27 cellular contexts compared by ENCODE assay signal in genomic region chr16:88462396-88462795, GRCh38. TPM values are rescaled to one million over a fixed set of nuclear protein-coding genes. Genes with fewer than 3 reads are reported as not detected.
DNase-seq lines count a peak whose midpoint lies in the region; ATAC-seq and TF ChIP-seq lines count a peak whose summit lies in the region.
"Had no signal": no experiment of that assay in that cellular context is flagged by ENCODE, and none has a peak within 500 bp of the region (broad histone marks: within the 10 kb centered on the region; RNA-seq: fewer than 3 reads in every experiment).

No MANE protein-coding gene starts in this region.

- POLR2A ChIA-PET in CD4-positive, alpha-beta T cell (lab: Charles Lee), result no interaction called here
- POLR2A ChIA-PET in HEK293T (lab: Yijun Ruan, JAX), result interaction anchor here (1.0 kb wide), 1 partner anchor 10 kb away, joined by 3 read pairs; the partner anchor contains the start of gene ZFPM1

- H3K9me3 ChIP-seq in CD4-positive, alpha-beta T cell (ENCODE audit: control insufficient read depth, low read length), result no peaks in the 10 kb centered on the region
- H3K9me3 ChIP-seq in spleen, result no peaks in the 10 kb centered on the region
- H3K9me3 ChIP-seq: left ventricle myocardium inferior, ovary, Peyer's patch, thoracic aorta had no signal

- H3K4me1 ChIP-seq in spleen, result peaks cover 61 to 100% (median 91%) of the 10 kb centered on the region in 6 donors

- H3K36me3 Mint-ChIP-seq in CD4-positive, alpha-beta T cell (ENCODE audit: low read depth), result no peaks in the 10 kb centered on the region
- H3K36me3 Mint-ChIP-seq in immature natural killer cell, result no peaks in the 10 kb centered on the region
- H3K36me3 Mint-ChIP-seq: activated CD4-positive, alpha-beta memory T cell treated with anti-CD3 and anti-CD28 coated beads for 36 hours; naive thymus-derived CD8-positive, alpha-beta T cell had no signal

- H3K27me3 Mint-ChIP-seq in CD4-positive, alpha-beta T cell, result no peaks in the 10 kb centered on the region
- H3K27me3 Mint-ChIP-seq in immature natural killer cell (ENCODE audit: low read depth in 3 of 3), result peaks cover 20 to 33% (median 21%) of the 10 kb centered on the region in 3 donors
- H3K27me3 Mint-ChIP-seq: activated CD4-positive, alpha-beta memory T cell treated with anti-CD3 and anti-CD28 coated beads for 36 hours; effector memory CD8-positive, alpha-beta T cell; naive thymus-derived CD8-positive, alpha-beta T cell; stimulated activated naive CD8-positive, alpha-beta T cell treated with anti-CD3 and anti-CD28 coated beads, Interleukin-15, Interleukin-2, amounts not matched to agents 100 ng/mL and 50 ng/mL, for 24 hours; T-helper 17 cell had no signal

- no peaks in the 10 kb centered on the region for H3K36me3 ChIP-seq in spleen
- H3K36me3 ChIP-seq: left ventricle myocardium inferior, ovary, Peyer's patch, thoracic aorta had no signal

- DNase-seq in CD4-positive, alpha-beta T cell, result no peak
- DNase-seq in immature natural killer cell (no peak), spleen (no peak), HEK293T (ENCODE audit: extremely low spot score) (no peak), AML-193 (lab: John Stamatoyannopoulos, UW) (no peak)
- no peak for DNase-seq in stimulated activated CD4-positive, alpha-beta T cell treated with anti-CD3 and anti-CD28 coated beads, Interleukin-2, amount 100 ng/mL, for 48 hours
- DNase-seq: ACHN; activated CD4-positive, alpha-beta memory T cell treated with anti-CD3 and anti-CD28 coated beads for 36 hours; activated CD4-positive, CD25-positive, alpha-beta regulatory T cell treated with anti-CD3 and anti-CD28 coated beads, Interleukin-2, amount 50 U/mL, for 72 hours; activated naive CD4-positive, alpha-beta T cell treated with Interleukin-2 at 50 U/mL for 16 hours; activated T-cell treated with anti-CD3 and anti-CD28 coated beads, Interleukin-2, amount 50 U/mL, for 72 hours; caudate nucleus; effector memory CD8-positive, alpha-beta T cell; left ventricle myocardium inferior; MM.1S; naive thymus-derived CD8-positive, alpha-beta T cell; NCI-H2081; NCI-H2227 treated with DMSO at 0.1 percent for 48 hours; NCI-H69; ovary; Peyer's patch; SHP77; T-helper 17 cell had no signal

- H3K4me1 Mint-ChIP-seq in CD4-positive, alpha-beta T cell (ENCODE audit: low read depth), result peaks cover 47% of the 10 kb centered on the region
- peaks cover 82 to 91% of the 10 kb centered on the region in 2 donors for H3K4me1 Mint-ChIP-seq in immature natural killer cell

- no peak overlapping the region for H3K27ac ChIP-seq in CD4-positive, alpha-beta T cell (ENCODE audit: low read depth, low read length)
- H3K27ac ChIP-seq in spleen, result peak overlapping the region in 6 of 8 donors; percentile 13 to 80 (median 58)
- H3K27ac ChIP-seq: KMS-11, left ventricle myocardium inferior, ovary, thoracic aorta had no signal

- no peak for ATAC-seq in CD4-positive, alpha-beta T cell (ENCODE audit: poor library complexity)
- ATAC-seq: activated T-cell treated with anti-CD3 and anti-CD28 coated beads, Interleukin-2, amount 50 U/mL, for 72 hours; effector memory CD8-positive, alpha-beta T cell; naive thymus-derived CD8-positive, alpha-beta T cell; T-helper 17 cell had no signal

- no peak for TF ChIP-seq POLR2A in spleen (IDR thresholded peaks at IDR 0.05)

- no peak for TF ChIP-seq RAD21 in Ishikawa (IDR thresholded peaks at IDR 0.05; ENCODE audit: low read depth)

- H3K27me3 ChIP-seq in CD4-positive, alpha-beta T cell (ENCODE audit: control insufficient read depth, insufficient read depth, low read length), result no peaks in the 10 kb centered on the region
- no peaks in the 10 kb centered on the region for H3K27me3 ChIP-seq in spleen (replicated peaks in 1 of 7)
- H3K27me3 ChIP-seq: ovary, Peyer's patch had no signal

- H3K27ac Mint-ChIP-seq in CD4-positive, alpha-beta T cell, result peak overlapping the region; percentile 17
- peak overlapping the region; percentile 82 to 96 (median 90) for H3K27ac Mint-ChIP-seq in immature natural killer cell
- H3K27ac Mint-ChIP-seq: activated CD4-positive, alpha-beta memory T cell treated with anti-CD3 and anti-CD28 coated beads for 36 hours; activated T-cell treated with anti-CD3 and anti-CD28 coated beads, Interleukin-2, amount 50 U/mL, for 72 hours; stimulated activated naive CD8-positive, alpha-beta T cell treated with anti-CD3 and anti-CD28 coated beads, Interleukin-15, Interleukin-2, amounts not matched to agents 100 ng/mL and 50 ng/mL, for 24 hours had no signal

- CTCF ChIA-PET in CD4-positive, alpha-beta T cell (lab: Charles Lee), result no interaction called here
- CTCF ChIA-PET in HEK293T (lab: Yijun Ruan, JAX), result no interaction called here

- no peak for TF ChIP-seq EP300 in Ishikawa (IDR thresholded peaks at IDR 0.05; ENCODE audit: borderline replicate concordance)

- no peaks in the 10 kb centered on the region for H3K9me3 Mint-ChIP-seq in CD4-positive, alpha-beta T cell
- no peaks in the 10 kb centered on the region for H3K9me3 Mint-ChIP-seq in immature natural killer cell
- H3K9me3 Mint-ChIP-seq: activated CD4-positive, alpha-beta memory T cell treated with anti-CD3 and anti-CD28 coated beads for 36 hours; activated T-cell treated with anti-CD3 and anti-CD28 coated beads, Interleukin-2, amount 50 U/mL, for 72 hours; effector memory CD8-positive, alpha-beta T cell; stimulated activated naive CD8-positive, alpha-beta T cell treated with anti-CD3 and anti-CD28 coated beads, Interleukin-15, Interleukin-2, amounts not matched to agents 100 ng/mL and 50 ng/mL, for 24 hours had no signal

- no peak for TF ChIP-seq CTCF in CD4-positive, alpha-beta T cell (IDR thresholded peaks at IDR 0.05)
- no peak for TF ChIP-seq CTCF in spleen (IDR thresholded peaks at IDR 0.05 in 8 of 11, conservative IDR thresholded peaks at IDR 0.05 in 3 of 11)

- H3K4me3 Mint-ChIP-seq in CD4-positive, alpha-beta T cell, result no peak overlapping the region
- peak overlapping the region; percentile 75 to 85 (median 80) for H3K4me3 Mint-ChIP-seq in immature natural killer cell
- H3K4me3 Mint-ChIP-seq: activated CD4-positive, alpha-beta memory T cell treated with anti-CD3 and anti-CD28 coated beads for 36 hours; activated T-cell treated with anti-CD3 and anti-CD28 coated beads, Interleukin-2, amount 50 U/mL, for 72 hours; naive thymus-derived CD8-positive, alpha-beta T cell; stimulated activated naive CD8-positive, alpha-beta T cell treated with anti-CD3 and anti-CD28 coated beads, Interleukin-15, Interleukin-2, amounts not matched to agents 100 ng/mL and 50 ng/mL, for 24 hours; T-helper 17 cell had no signal

- H3K4me3 ChIP-seq in spleen, result peak overlapping the region in 1 of 8 donors; percentile 30
- H3K4me3 ChIP-seq: left ventricle myocardium inferior, ovary, Peyer's patch, thoracic aorta had no signal

- intact Hi-C loops in CD4-positive, alpha-beta T cell (cut with DNase I, micrococcal nuclease), result no loop called here
- intact Hi-C loops in spleen (cut with DNase I; ENCODE audit: low total_unique reads), result no loop called here

- WGBS in spleen, 5 donors, result 50 to 66% (median 56%) methylated on average over 10 to 12 of the region's 12 CpGs

TF ChIP-seq in HEK293T, 16 proteins besides CTCF, POLR2A, EP300 and RAD21:
- no peak for TF ChIP-seq LEF1 (IDR thresholded peaks at IDR 0.05; ENCODE audit: borderline replicate concordance)
- no peak for TF ChIP-seq CTBP1 (IDR thresholded peaks at IDR 0.05; ENCODE audit: borderline replicate concordance)
- no peak for TF ChIP-seq BHLHE40 (IDR thresholded peaks at IDR 0.05; ENCODE audit: borderline replicate concordance)
- no peak for TF ChIP-seq ARNT (IDR thresholded peaks at IDR 0.05)
- TF ChIP-seq ELF4 (IDR thresholded peaks at IDR 0.05), result no peak
- no peak for TF ChIP-seq HDGF (IDR thresholded peaks at IDR 0.05; ENCODE audit: borderline replicate concordance)
- no peak for TF ChIP-seq TARDBP (IDR thresholded peaks at IDR 0.05)
- TF ChIP-seq FOXA1 (IDR thresholded peaks at IDR 0.05), result no peak
- TF ChIP-seq FOXK2 (IDR thresholded peaks at IDR 0.05), result no peak

RNA-seq across cellular contexts. Expression of gene ZFPM1, which starts 9.3 kb away (rescaled TPM):
- total RNA-seq in CD4-positive, alpha-beta T cell, result 10 to 100 TPM; 22.8 to 24.2 TPM
- polyA plus RNA-seq in immature natural killer cell, result under 1 TPM in 2 of 3 donors, not detected in 1; 0.14 to 0.75 TPM
- 10 to 100 TPM in 4 of 7 donors, 1 to 10 TPM in 3; 4.5 to 25.3 (median 16.2) TPM for total RNA-seq in spleen
- polyA plus RNA-seq in spleen, result 10 to 100 TPM in 1 of 3 donors, 1 to 10 TPM in 2; 2.3 to 10.2 (median 2.8) TPM
